23 cellular contexts compared by ENCODE assay signal in the genomic region with DNA sequence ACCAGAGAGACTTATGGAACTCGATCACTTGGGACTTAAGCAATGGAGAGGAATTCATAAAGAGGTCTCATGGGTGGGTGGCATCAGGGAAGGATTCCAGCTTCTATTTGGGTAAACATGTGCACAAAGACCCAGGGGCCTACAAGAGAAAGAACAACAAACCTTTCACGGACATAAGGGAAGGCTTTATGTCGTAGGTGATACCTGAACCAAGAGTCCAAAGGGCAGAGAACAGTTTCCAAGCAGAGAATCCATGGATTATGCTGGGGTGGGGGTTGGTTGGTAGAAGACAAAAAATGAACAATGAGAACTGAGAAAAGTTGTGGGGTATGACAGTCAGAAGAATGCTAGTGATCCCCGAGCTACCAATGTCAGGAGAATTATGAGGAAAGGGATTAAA.
DNase-seq lines count a peak whose midpoint lies in the region; ATAC-seq, FAIRE-seq and TF ChIP-seq lines count a peak whose summit lies in the region.
"Had no signal": no experiment of that assay in that cellular context is flagged by ENCODE, and none has a peak within 500 bp of the region (broad histone marks: within the 10 kb centered on the region; RNA-seq: fewer than 3 reads in every experiment).

No MANE protein-coding gene starts in this region.

- TF ChIP-seq EP300 in HepG2 (IDR thresholded peaks at IDR 0.05; ENCODE audit: low read depth in 2 of 2, low read length in 2 of 2): no peak; a peak in 1 of 4 replicates
- no peak for TF ChIP-seq EP300 in HepG2 (CRISPR knock-in tag; IDR thresholded peaks at IDR 0.05; ENCODE audit: borderline replicate concordance)

- no peak overlapping the region for H3K9ac ChIP-seq in HepG2 (ENCODE audit: insufficient read depth, low read depth, low read length)
- H3K9ac ChIP-seq: BLaER1 treated with 17β-estradiol and CSF1 and Interleukin-3, amounts not matched to agents 10 nM and 100 nM had no signal

- no peak overlapping the region for H2AFZ ChIP-seq in HepG2 (ENCODE audit: low read length)
- H2AFZ ChIP-seq in hepatocyte: peak overlapping the region; percentile 39

- H3K4me3 Mint-ChIP-seq in osteocyte (ENCODE audit: unreplicated experiment): no peak overlapping the region
- H3K4me3 Mint-ChIP-seq: B cell; CD4-positive, alpha-beta T cell; CD8-positive, alpha-beta T cell had no signal

- H3K9me3 Mint-ChIP-seq in osteocyte (ENCODE audit: unreplicated experiment): peaks cover 8% of the 10 kb centered on the region
- H3K9me3 Mint-ChIP-seq: CD4-positive, alpha-beta T cell had no signal

- WGBS in HepG2 (ENCODE audit: low lambda C conversion rate): under 1% methylated on average over 4 of the region's 4 CpGs
- WGBS in right lobe of liver (ENCODE audit: insufficient coverage, low coverage, low lambda C conversion rate, missing lambda C conversion rate): 50% methylated on average over 4 of the region's 4 CpGs
- WGBS in hepatocyte (ENCODE audit: low lambda C conversion rate, missing lambda C conversion rate): 69% methylated on average over 4 of the region's 4 CpGs
- WGBS in pancreas, 2 donors: 59 to 66% methylated on average over 4 of the region's 4 CpGs

- TF ChIP-seq CTCF in HepG2 (CRISPR knock-in tag; IDR thresholded peaks at IDR 0.05) (no peak), right lobe of liver (IDR thresholded peaks at IDR 0.05) (no peak), hepatocyte (IDR thresholded peaks at IDR 0.05; ENCODE audit: poor library complexity) (no peak), pancreas (IDR thresholded peaks at IDR 0.05) (no peak), osteocyte (IDR thresholded peaks at IDR 0.05) (no peak)

- no peak overlapping the region for H3K27ac Mint-ChIP-seq in osteocyte (ENCODE audit: unreplicated experiment)
- H3K27ac Mint-ChIP-seq: B cell; CD4-positive, alpha-beta T cell; CD8-positive, alpha-beta T cell had no signal

- no peak for FAIRE-seq in HepG2 (lab: Jason Lieb, UNC)
- no peak for FAIRE-seq in pancreas (lab: Jason Lieb, UNC)
- FAIRE-seq: A204.1, D721Med, G401.6, GM12891, GM19239 had no signal

- no peaks in the 10 kb centered on the region for H3K36me3 Mint-ChIP-seq in osteocyte (ENCODE audit: unreplicated experiment)
- H3K36me3 Mint-ChIP-seq: CD8-positive, alpha-beta T cell had no signal

- TF ChIP-seq POLR2A in HepG2 (IDR thresholded peaks at IDR 0.05; ENCODE audit: insufficient read depth in 1 of 2, low read depth in 2 of 2, low read length in 2 of 2): no peak
- no peak for TF ChIP-seq POLR2A in right lobe of liver (IDR thresholded peaks at IDR 0.05)

- POLR2A ChIA-PET in HepG2 (lab: Yijun Ruan, JAX): no interaction called here

- H3K9me3 ChIP-seq in HepG2 (ENCODE audit: low read length): no peaks in the 10 kb centered on the region
- H3K9me3 ChIP-seq in right lobe of liver: no peaks in the 10 kb centered on the region
- H3K9me3 ChIP-seq in hepatocyte (ENCODE audit: low read depth): no peaks in the 10 kb centered on the region
- H3K9me3 ChIP-seq in pancreas: no peaks in the 10 kb centered on the region
- H3K9me3 ChIP-seq: Caco-2 had no signal

- H3K4me1 ChIP-seq in HepG2 (ENCODE audit: insufficient read depth, low read length) (peaks cover 17% of the 10 kb centered on the region), right lobe of liver (no peaks in the 10 kb centered on the region), hepatocyte (ENCODE audit: insufficient read depth) (no peaks in the 10 kb centered on the region), pancreas (no peaks in the 10 kb centered on the region)
- H3K4me1 ChIP-seq: BLaER1 treated with 17β-estradiol and CSF1 and Interleukin-3, amounts not matched to agents 10 nM and 100 nM had no signal

- H3K9me2 ChIP-seq in hepatocyte (replicated peaks; ENCODE audit: insufficient read depth): no peaks in the 10 kb centered on the region

- no TSS peak for BruUV-seq in HepG2 (replicated peaks; lab: Mats Ljungman, UMichigan)

- H3K4me2 ChIP-seq in HepG2 (ENCODE audit: low read depth, low read length) (peak overlapping the region; percentile 43), hepatocyte (no peak overlapping the region)
- H3K4me2 ChIP-seq: BLaER1 treated with 17β-estradiol and CSF1 and Interleukin-3, amounts not matched to agents 10 nM and 100 nM had no signal

- no peak overlapping the region for H3K4me3 ChIP-seq in HepG2 (replicated peaks in 1 of 3; ENCODE audit: insufficient read depth in 1 of 3, low read depth in 2 of 3, low read length in 3 of 3)
- H3K4me3 ChIP-seq in right lobe of liver: no peak overlapping the region
- no peak overlapping the region for H3K4me3 ChIP-seq in hepatocyte
- no peak overlapping the region for H3K4me3 ChIP-seq in pancreas
- H3K4me3 ChIP-seq: BLaER1 treated with 17β-estradiol and CSF1 and Interleukin-3, amounts not matched to agents 10 nM and 100 nM had no signal

- peak; percentile 61 for ATAC-seq in HepG2
- ATAC-seq in right lobe of liver: no peak
- ATAC-seq in pancreas: no peak
- ATAC-seq: CD8-positive, alpha-beta T cell had no signal

- no peaks in the 10 kb centered on the region for H3K4me1 Mint-ChIP-seq in osteocyte (ENCODE audit: unreplicated experiment)
- H3K4me1 Mint-ChIP-seq: B cell had no signal

- in situ Hi-C loops in HepG2 (cut with HindIII; ENCODE audit: extremely low pct_ligation_motif_present, low pct_unique_long_range_greater_than_20kb): no loop called here

- H3K79me2 ChIP-seq in HepG2 (ENCODE audit: insufficient read depth, low read length) (no peaks in the 10 kb centered on the region), hepatocyte (no peaks in the 10 kb centered on the region)

- TF ChIP-seq RAD21 in HepG2 (CRISPR knock-in tag; IDR thresholded peaks at IDR 0.05): no peak

- CTCF ChIA-PET in HepG2 (lab: Yijun Ruan, JAX; ENCODE audit: low intra/inter-chr PET ratio, low total read pairs): no interaction called here

- H4K20me1 ChIP-seq in HepG2 (ENCODE audit: insufficient read depth, low read length): no peaks in the 10 kb centered on the region
- no peaks in the 10 kb centered on the region for H4K20me1 ChIP-seq in hepatocyte (ENCODE audit: insufficient read depth, poor library complexity, severe bottlenecking)
- H4K20me1 ChIP-seq: BLaER1 treated with 17β-estradiol and CSF1 and Interleukin-3, amounts not matched to agents 10 nM and 100 nM had no signal

- H3K27me3 ChIP-seq in HepG2 (ENCODE audit: control insufficient read depth in 1 of 2, insufficient read depth in 2 of 2, low read length in 2 of 2) (no peaks in the 10 kb centered on the region), right lobe of liver (no peaks in the 10 kb centered on the region), hepatocyte (no peaks in the 10 kb centered on the region), pancreas (no peaks in the 10 kb centered on the region)
- H3K27me3 ChIP-seq: BLaER1 treated with 17β-estradiol and CSF1 and Interleukin-3, amounts not matched to agents 10 nM and 100 nM had no signal

- intact Hi-C loops in HepG2 (cut with micrococcal nuclease; ENCODE audit: unreplicated experiment): no loop called here
- intact Hi-C loops in right lobe of liver (cut with DNase I): no loop called here
- intact Hi-C loops in pancreas (cut with DNase I): no loop called here

- H3K27me3 Mint-ChIP-seq in osteocyte (ENCODE audit: unreplicated experiment): no peaks in the 10 kb centered on the region
- H3K27me3 Mint-ChIP-seq: B cell; CD4-positive, alpha-beta T cell had no signal

- H3K36me3 ChIP-seq in HepG2 (replicated peaks in 1 of 2; ENCODE audit: control insufficient read depth in 1 of 2, insufficient read depth in 2 of 2, low read length in 2 of 2) (no peaks in the 10 kb centered on the region), right lobe of liver (no peaks in the 10 kb centered on the region), hepatocyte (replicated peaks; ENCODE audit: insufficient read depth, low read depth) (no peaks in the 10 kb centered on the region), pancreas (no peaks in the 10 kb centered on the region)
- H3K36me3 ChIP-seq: BLaER1 treated with 17β-estradiol and CSF1 and Interleukin-3, amounts not matched to agents 10 nM and 100 nM had no signal

- DNase-seq in HepG2 (ENCODE audit: low spot score) (peak; percentile 60), right lobe of liver (no peak), HuH-7.5 (ENCODE audit: low spot score) (peak; percentile 16), hepatocyte (ENCODE audit: low spot score) (peak; percentile 7), pancreas (no peak), islet precursor cell (no peak), osteocyte (ENCODE audit: extremely low spot score, unreplicated experiment) (no peak)
- DNase-seq: 8988T; AML-193; Caco-2; Calu3; CD4-positive, alpha-beta T cell; CD8-positive, alpha-beta T cell; DMS79 treated with DMSO at 0.1 percent for 48 hours; GF-D8 had no signal

- H3K27ac ChIP-seq in HepG2 (ENCODE audit: extremely low read length, insufficient read depth, low read length): no peak overlapping the region
- H3K27ac ChIP-seq in right lobe of liver: no peak overlapping the region
- H3K27ac ChIP-seq in hepatocyte: peak overlapping the region; percentile 38
- no peak overlapping the region for H3K27ac ChIP-seq in pancreas
- H3K27ac ChIP-seq: BLaER1 treated with 17β-estradiol and CSF1 and Interleukin-3, amounts not matched to agents 10 nM and 100 nM; C4-2B had no signal

TF ChIP-seq in HepG2, 621 proteins besides CTCF, POLR2A, EP300 and RAD21 (continues in another document):
- TF ChIP-seq ZNF17 (CRISPR knock-in tag; IDR thresholded peaks at IDR 0.05) (no peak), ZNF337 (CRISPR knock-in tag; IDR thresholded peaks at IDR 0.05; ENCODE audit: borderline replicate concordance, low read depth) (no peak), REPIN1 (CRISPR knock-in tag; IDR thresholded peaks at IDR 0.05; ENCODE audit: borderline replicate concordance, low read depth) (no peak), HNRNPLL (IDR thresholded peaks at IDR 0.05; ENCODE audit: low read depth, low read length, poor library complexity, severe bottlenecking) (no peak)
- TF ChIP-seq, protein P1, sequence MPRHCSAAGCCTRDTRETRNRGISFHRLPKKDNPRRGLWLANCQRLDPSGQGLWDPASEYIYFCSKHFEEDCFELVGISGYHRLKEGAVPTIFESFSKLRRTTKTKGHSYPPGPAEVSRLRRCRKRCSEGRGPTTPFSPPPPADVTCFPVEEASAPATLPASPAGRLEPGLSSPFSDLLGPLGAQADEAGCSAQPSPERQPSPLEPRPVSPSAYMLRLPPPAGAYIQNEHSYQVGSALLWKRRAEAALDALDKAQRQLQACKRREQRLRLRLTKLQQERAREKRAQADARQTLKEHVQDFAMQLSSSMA (CRISPR knock-in tag; IDR thresholded peaks at IDR 0.05): no peak
- TF ChIP-seq, protein P2, sequence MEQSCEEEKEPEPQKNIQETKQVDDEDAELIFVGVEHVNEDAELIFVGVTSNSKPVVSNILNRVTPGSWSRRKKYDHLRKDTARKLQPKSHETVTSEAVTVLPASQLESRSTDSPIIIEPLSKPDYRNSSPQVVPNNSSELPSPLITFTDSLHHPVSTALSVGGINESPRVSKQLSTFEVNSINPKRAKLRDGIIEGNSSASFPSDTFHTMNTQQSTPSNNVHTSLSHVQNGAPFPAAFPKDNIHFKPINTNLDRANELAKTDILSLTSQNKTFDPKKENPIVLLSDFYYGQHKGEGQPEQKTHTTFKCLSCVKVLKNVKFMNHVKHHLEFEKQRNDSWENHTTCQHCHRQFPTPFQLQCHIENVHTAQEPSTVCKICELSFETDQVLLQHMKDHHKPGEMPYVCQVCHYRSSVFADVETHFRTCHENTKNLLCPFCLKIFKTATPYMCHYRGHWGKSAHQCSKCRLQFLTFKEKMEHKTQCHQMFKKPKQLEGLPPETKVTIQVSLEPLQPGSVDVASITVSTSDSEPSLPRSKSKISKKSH (CRISPR knock-in tag; IDR thresholded peaks at IDR 0.05; ENCODE audit: borderline replicate concordance): no peak

Comparison
In these comparisons a context has a peak if more than half of its experiments do, and no peak if none do; other contexts are left out.
1. DNase-seq: peak in HepG2 (single experiment), HuH-7.5 (single experiment) and hepatocyte (single experiment); none in right lobe of liver (0 of 3), pancreas (0 of 6), islet precursor cell (single experiment) and osteocyte (single experiment).